Comparison of ENCODE assay signal across 9 cellular contexts in the genomic region with DNA sequence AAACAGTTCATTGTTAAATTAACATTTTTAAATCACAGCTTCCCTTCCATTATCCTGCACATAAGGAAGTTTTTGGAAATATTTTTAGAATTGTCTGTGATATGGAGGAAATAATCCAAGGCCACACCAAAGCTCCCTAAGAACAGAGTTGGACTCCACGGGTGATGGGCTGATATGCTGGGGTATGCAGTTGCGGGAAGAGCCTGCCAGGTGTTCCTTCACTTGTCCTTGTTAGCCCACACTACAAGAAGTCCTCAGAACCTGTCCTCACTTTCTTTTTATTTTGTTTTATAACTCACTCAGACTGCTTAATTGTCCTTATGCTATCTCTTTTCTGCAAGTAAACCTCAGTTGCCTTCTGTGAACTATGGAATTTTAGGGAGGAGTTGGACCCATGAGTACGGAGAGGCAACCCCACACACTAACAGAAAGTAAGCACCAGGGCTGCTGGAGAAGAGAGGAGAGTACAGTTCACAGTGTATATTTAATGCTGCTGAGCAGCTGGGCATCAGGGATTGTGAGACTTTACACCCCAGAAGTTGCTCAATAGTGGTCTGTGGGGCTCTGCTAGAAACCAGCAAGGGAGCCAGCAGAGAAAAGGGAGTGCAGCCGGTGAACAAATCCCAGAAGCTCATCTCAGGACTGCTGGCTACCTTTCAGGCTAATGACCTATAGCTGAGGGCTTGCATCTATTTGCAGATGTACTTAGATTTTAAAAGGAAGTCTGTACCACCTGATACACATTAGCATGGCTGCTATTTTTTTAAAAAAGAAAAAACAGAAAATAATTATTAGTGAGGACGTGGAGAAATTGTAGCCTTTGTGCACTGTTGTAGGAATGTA.
A peak's percentile ranks its signal among the peaks of the same experiment; 100 is the strongest.
DNase-seq lines count a peak whose midpoint lies in the region; ATAC-seq and TF ChIP-seq lines count a peak whose summit lies in the region.
"Had no signal": no experiment of that assay in that cellular context is flagged by ENCODE, and none has a peak within 500 bp of the region (broad histone marks: within the 10 kb centered on the region; RNA-seq: fewer than 3 reads in every experiment).

No MANE protein-coding gene starts in this region.

- H3K36me3 Mint-ChIP-seq in WTC11: no peaks in the 10 kb centered on the region

- TF ChIP-seq CTCF in WTC11 (IDR thresholded peaks at IDR 0.05): no peak
- no peak for TF ChIP-seq CTCF in thyroid gland (IDR thresholded peaks at IDR 0.05)

- CTCF ChIA-PET in WTC11 (lab: Charles Lee): no interaction called here

- no peaks in the 10 kb centered on the region for H3K36me3 ChIP-seq in thyroid gland
- H3K36me3 ChIP-seq in H7 (replicated peaks; ENCODE audit: control insufficient read depth, insufficient read depth, low read length): no peaks in the 10 kb centered on the region

- H3K4me1 ChIP-seq in thyroid gland: peaks cover 15 to 17% of the 10 kb centered on the region in 2 donors

- no peak overlapping the region for H3K4me3 ChIP-seq in thyroid gland (replicated peaks in 1 of 3)
- H3K4me3 ChIP-seq in H7 (ENCODE audit: insufficient read depth, low read depth, low read length): no peak overlapping the region

- 53 to 54% methylated on average over 5 of the region's 5 CpGs for WGBS in thyroid gland, 2 donors

- intact Hi-C loops in thyroid gland (cut with DNase I): no loop called here

- TF ChIP-seq POLR2A in thyroid gland (IDR thresholded peaks at IDR 0.05): no peak

- H3K9me3 Mint-ChIP-seq in WTC11: no peaks in the 10 kb centered on the region
- H3K9me3 Mint-ChIP-seq: activated T-cell treated with anti-CD3 and anti-CD28 coated beads, Interleukin-2, amount 50 U/mL, for 4 hours had no signal

- H3K9me3 ChIP-seq in thyroid gland: no peaks in the 10 kb centered on the region

- H3K27ac ChIP-seq in thyroid gland: peak overlapping the region; percentile 10 to 66 (median 66)

- DNase-seq in NK-92 treated with Interleukin-12 subunit alpha and Interleukin-12 subunit beta, amount 100 ng/mL, for 24 hours (lab: John Stamatoyannopoulos, UW): peak; percentile 26
- DNase-seq in NK-92 (lab: John Stamatoyannopoulos, UW; ENCODE audit: unreplicated experiment) (no peak), WTC11 (ENCODE audit: low spot score) (no peak), hepatic stellate cell (ENCODE audit: low spot score) (peak; percentile 12), thyroid gland (no peak), NCI-H2081 (lab: John Stamatoyannopoulos, UW) (no peak), T-helper 1 cell (no peak), H7 (no peak)
- DNase-seq: activated T-cell treated with anti-CD3 and anti-CD28 coated beads, Interleukin-2, amount 50 U/mL, for 4 hours had no signal

- no peak overlapping the region for H3K27ac Mint-ChIP-seq in WTC11

- H3K27me3 ChIP-seq in thyroid gland (no peaks in the 10 kb centered on the region), H7 (ENCODE audit: control insufficient read depth, insufficient read depth, low read length) (no peaks in the 10 kb centered on the region)

- H3K4me3 Mint-ChIP-seq in WTC11: no peak overlapping the region
- H3K4me3 Mint-ChIP-seq: activated T-cell treated with anti-CD3 and anti-CD28 coated beads, Interleukin-2, amount 50 U/mL, for 4 hours had no signal

- ATAC-seq in WTC11: no peak

- POLR2A ChIA-PET in WTC11 (lab: Charles Lee): interaction anchor here (0.7 kb wide), 1 partner anchor 25 kb away, joined by 3 read pairs; no protein-coding TSS in a partner anchor

- peaks cover 7% of the 10 kb centered on the region for H3K4me1 Mint-ChIP-seq in WTC11

- H3K27me3 Mint-ChIP-seq in WTC11 (ENCODE audit: low read depth): no peaks in the 10 kb centered on the region

TF ChIP-seq in WTC11, 78 proteins besides CTCF, POLR2A, EP300 and RAD21:
- no peak for TF ChIP-seq NR3C1 (CRISPR knock-in tag; conservative IDR thresholded peaks at IDR 0.05; ENCODE audit: low read depth)
- peak; percentile 62 for TF ChIP-seq GABPB1 (CRISPR knock-in tag; IDR thresholded peaks at IDR 0.05)

Comparison
In these comparisons a context has a peak if more than half of its experiments do, and no peak if none do; other contexts are left out.
1. DNase-seq: peak in NK-92 treated with Interleukin-12 subunit alpha and Interleukin-12 subunit beta, amount 100 ng/mL, for 24 hours (single experiment) and hepatic stellate cell (single experiment); none in NK-92 (single experiment), WTC11 (single experiment), thyroid gland (0 of 2), NCI-H2081 (0 of 2), T-helper 1 cell (0 of 5) and H7 (single experiment).